ENCODE assay signal across 1 cellular context in the genomic region with DNA sequence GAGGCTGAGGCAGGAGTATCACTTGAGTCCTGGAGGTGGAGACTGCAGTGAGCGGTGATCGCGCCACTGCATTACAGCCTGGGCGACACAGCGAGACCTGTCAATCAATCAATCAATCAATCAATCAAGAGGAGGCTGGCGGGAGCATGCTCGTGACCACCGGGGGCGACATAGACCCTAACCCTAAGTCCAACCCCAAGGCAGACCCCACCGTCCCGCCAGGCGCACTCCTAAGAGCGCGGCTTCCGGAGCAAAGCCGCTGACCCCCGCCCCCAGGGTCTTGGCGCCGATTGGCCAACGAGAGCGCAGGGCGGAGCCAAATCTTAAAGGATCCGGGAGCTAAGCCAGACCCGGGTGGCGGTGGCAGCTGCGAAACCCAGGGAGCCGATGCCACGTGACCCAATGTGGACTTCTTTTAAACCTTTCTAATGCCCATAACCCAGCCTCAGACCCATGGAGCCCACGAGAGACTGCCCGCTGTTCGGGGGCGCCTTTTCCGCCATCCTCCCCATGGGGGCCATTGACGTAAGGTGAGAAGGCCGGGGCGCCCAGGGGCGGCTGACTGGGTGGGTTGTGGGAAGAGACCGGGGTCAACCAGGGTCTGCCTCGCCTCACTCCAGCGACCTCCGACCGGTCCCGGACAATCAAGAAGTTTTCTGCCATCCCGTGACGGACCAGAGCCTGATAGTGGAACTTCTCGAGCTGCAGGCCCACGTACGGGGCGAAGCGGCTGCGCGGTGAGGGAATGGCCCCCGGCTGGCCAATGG.
TF ChIP-seq lines count a peak whose summit lies in the region.

A gene with protein sequence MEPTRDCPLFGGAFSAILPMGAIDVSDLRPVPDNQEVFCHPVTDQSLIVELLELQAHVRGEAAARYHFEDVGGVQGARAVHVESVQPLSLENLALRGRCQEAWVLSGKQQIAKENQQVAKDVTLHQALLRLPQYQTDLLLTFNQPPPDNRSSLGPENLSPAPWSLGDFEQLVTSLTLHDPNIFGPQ (plus strand): TSS at position 335 of the 767 bp plus-strand sequence. CDS start 119 bp downstream, at position 454.

TF ChIP-seq in HepG2, 621 proteins besides CTCF, POLR2A, EP300 and RAD21 (continued from another document and continues in another):
- TF ChIP-seq KIAA2018 (CRISPR knock-in tag; IDR thresholded peaks at IDR 0.05; ENCODE audit: borderline replicate concordance): no peak
- TF ChIP-seq, protein P1, sequence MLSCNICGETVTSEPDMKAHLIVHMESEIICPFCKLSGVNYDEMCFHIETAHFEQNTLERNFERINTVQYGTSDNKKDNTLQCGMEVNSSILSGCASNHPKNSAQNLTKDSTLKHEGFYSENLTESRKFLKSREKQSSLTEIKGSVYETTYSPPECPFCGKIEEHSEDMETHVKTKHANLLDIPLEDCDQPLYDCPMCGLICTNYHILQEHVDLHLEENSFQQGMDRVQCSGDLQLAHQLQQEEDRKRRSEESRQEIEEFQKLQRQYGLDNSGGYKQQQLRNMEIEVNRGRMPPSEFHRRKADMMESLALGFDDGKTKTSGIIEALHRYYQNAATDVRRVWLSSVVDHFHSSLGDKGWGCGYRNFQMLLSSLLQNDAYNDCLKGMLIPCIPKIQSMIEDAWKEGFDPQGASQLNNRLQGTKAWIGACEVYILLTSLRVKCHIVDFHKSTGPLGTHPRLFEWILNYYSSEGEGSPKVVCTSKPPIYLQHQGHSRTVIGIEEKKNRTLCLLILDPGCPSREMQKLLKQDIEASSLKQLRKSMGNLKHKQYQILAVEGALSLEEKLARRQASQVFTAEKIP (CRISPR knock-in tag; IDR thresholded peaks at IDR 0.05; ENCODE audit: borderline replicate concordance): no peak
- no peak for TF ChIP-seq KDM3A (CRISPR knock-in tag; IDR thresholded peaks at IDR 0.05; ENCODE audit: low read depth)
- TF ChIP-seq ZSCAN21 (CRISPR knock-in tag; IDR thresholded peaks at IDR 0.05; ENCODE audit: borderline replicate concordance): no peak
- TF ChIP-seq ZBTB20 (CRISPR knock-in tag; IDR thresholded peaks at IDR 0.05; ENCODE audit: borderline replicate concordance, low read depth): no peak; the same call in 1 of the 2 replicates
- TF ChIP-seq ZSCAN29 (CRISPR knock-in tag; conservative IDR thresholded peaks at IDR 0.05): no peak
- TF ChIP-seq ZNF816 (CRISPR knock-in tag; IDR thresholded peaks at IDR 0.05; ENCODE audit: borderline replicate concordance): 0 out of 2 replicates have a peak, but pooled peaks have one; percentile 70
- TF ChIP-seq ZBTB33 (CRISPR knock-in tag; IDR thresholded peaks at IDR 0.05): no peak
- no peak for TF ChIP-seq ZNF614 (CRISPR knock-in tag; IDR thresholded peaks at IDR 0.05; ENCODE audit: borderline replicate concordance)
- no peak for TF ChIP-seq NR3C1 (CRISPR knock-in tag; IDR thresholded peaks at IDR 0.05)
- TF ChIP-seq, protein P2, sequence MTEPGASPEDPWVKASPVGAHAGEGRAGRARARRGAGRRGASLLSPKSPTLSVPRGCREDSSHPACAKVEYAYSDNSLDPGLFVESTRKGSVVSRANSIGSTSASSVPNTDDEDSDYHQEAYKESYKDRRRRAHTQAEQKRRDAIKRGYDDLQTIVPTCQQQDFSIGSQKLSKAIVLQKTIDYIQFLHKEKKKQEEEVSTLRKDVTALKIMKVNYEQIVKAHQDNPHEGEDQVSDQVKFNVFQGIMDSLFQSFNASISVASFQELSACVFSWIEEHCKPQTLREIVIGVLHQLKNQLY (CRISPR knock-in tag; IDR thresholded peaks at IDR 0.05): no peak; the same call in 1 of the 2 replicates
- TF ChIP-seq ZNF768 (CRISPR knock-in tag; IDR thresholded peaks at IDR 0.05): 0 out of 2 replicates have a peak, but pooled peaks have one; percentile 7
- TF ChIP-seq ZNF143 (CRISPR knock-in tag; IDR thresholded peaks at IDR 0.05): no peak
- 0 out of 2 replicates have a peak, but pooled peaks have one; percentile 13 for TF ChIP-seq MED1 (CRISPR knock-in tag; IDR thresholded peaks at IDR 0.05)
- TF ChIP-seq, protein P3, sequence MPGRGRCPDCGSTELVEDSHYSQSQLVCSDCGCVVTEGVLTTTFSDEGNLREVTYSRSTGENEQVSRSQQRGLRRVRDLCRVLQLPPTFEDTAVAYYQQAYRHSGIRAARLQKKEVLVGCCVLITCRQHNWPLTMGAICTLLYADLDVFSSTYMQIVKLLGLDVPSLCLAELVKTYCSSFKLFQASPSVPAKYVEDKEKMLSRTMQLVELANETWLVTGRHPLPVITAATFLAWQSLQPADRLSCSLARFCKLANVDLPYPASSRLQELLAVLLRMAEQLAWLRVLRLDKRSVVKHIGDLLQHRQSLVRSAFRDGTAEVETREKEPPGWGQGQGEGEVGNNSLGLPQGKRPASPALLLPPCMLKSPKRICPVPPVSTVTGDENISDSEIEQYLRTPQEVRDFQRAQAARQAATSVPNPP (CRISPR knock-in tag; IDR thresholded peaks at IDR 0.05): no peak; the same call in 1 of the 2 replicates
- no peak for TF ChIP-seq ZNF674 (CRISPR knock-in tag; IDR thresholded peaks at IDR 0.05; ENCODE audit: low read depth)
- TF ChIP-seq KAT2B (IDR thresholded peaks at IDR 0.05; ENCODE audit: borderline replicate concordance, low read depth, low read length): no peak
- TF ChIP-seq, protein P4, sequence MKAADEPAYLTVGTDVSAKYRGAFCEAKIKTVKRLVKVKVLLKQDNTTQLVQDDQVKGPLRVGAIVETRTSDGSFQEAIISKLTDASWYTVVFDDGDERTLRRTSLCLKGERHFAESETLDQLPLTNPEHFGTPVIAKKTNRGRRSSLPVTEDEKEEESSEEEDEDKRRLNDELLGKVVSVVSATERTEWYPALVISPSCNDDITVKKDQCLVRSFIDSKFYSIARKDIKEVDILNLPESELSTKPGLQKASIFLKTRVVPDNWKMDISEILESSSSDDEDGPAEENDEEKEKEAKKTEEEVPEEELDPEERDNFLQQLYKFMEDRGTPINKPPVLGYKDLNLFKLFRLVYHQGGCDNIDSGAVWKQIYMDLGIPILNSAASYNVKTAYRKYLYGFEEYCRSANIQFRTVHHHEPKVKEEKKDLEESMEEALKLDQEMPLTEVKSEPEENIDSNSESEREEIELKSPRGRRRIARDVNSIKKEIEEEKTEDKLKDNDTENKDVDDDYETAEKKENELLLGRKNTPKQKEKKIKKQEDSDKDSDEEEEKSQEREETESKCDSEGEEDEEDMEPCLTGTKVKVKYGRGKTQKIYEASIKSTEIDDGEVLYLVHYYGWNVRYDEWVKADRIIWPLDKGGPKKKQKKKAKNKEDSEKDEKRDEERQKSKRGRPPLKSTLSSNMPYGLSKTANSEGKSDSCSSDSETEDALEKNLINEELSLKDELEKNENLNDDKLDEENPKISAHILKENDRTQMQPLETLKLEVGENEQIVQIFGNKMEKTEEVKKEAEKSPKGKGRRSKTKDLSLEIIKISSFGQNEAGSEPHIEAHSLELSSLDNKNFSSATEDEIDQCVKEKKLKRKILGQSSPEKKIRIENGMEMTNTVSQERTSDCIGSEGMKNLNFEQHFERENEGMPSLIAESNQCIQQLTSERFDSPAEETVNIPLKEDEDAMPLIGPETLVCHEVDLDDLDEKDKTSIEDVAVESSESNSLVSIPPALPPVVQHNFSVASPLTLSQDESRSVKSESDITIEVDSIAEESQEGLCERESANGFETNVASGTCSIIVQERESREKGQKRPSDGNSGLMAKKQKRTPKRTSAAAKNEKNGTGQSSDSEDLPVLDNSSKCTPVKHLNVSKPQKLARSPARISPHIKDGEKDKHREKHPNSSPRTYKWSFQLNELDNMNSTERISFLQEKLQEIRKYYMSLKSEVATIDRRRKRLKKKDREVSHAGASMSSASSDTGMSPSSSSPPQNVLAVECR (CRISPR knock-in tag; IDR thresholded peaks at IDR 0.05; ENCODE audit: borderline replicate concordance): peak; percentile 91
- no peak for TF ChIP-seq ZNF333 (CRISPR knock-in tag; IDR thresholded peaks at IDR 0.05; ENCODE audit: borderline replicate concordance)
- TF ChIP-seq JARID2 (CRISPR knock-in tag; IDR thresholded peaks at IDR 0.05; ENCODE audit: insufficient replicate concordance): no peak
- no peak for TF ChIP-seq MYNN (CRISPR knock-in tag; IDR thresholded peaks at IDR 0.05; ENCODE audit: low read depth)
- TF ChIP-seq, protein P5, sequence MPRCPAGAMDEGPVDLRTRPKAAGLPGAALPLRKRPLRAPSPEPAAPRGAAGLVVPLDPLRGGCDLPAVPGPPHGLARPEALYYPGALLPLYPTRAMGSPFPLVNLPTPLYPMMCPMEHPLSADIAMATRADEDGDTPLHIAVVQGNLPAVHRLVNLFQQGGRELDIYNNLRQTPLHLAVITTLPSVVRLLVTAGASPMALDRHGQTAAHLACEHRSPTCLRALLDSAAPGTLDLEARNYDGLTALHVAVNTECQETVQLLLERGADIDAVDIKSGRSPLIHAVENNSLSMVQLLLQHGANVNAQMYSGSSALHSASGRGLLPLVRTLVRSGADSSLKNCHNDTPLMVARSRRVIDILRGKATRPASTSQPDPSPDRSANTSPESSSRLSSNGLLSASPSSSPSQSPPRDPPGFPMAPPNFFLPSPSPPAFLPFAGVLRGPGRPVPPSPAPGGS (CRISPR knock-in tag; IDR thresholded peaks at IDR 0.05): 0 out of 2 replicates have a peak, but pooled peaks have one; percentile 69
- 0 out of 2 replicates have a peak, but pooled peaks have one; percentile 36 for TF ChIP-seq ZNF737 (CRISPR knock-in tag; IDR thresholded peaks at IDR 0.05; ENCODE audit: borderline replicate concordance)
- no peak for TF ChIP-seq HNRNPUL1 (IDR thresholded peaks at IDR 0.05; ENCODE audit: low read depth, low read length)
- TF ChIP-seq HDAC1 (CRISPR knock-in tag; IDR thresholded peaks at IDR 0.05): peak; percentile 80; the same call in 1 of the 2 replicates
- no peak for TF ChIP-seq MAFK (conservative IDR thresholded peaks at IDR 0.05 in 1 of 2, IDR thresholded peaks at IDR 0.05 in 1 of 2; ENCODE audit: low read length in 2 of 2)
- no peak for TF ChIP-seq KLF16 (CRISPR knock-in tag; IDR thresholded peaks at IDR 0.05)
- no peak for TF ChIP-seq ZNF280B (CRISPR knock-in tag; IDR thresholded peaks at IDR 0.05; ENCODE audit: borderline replicate concordance)
- no peak for TF ChIP-seq NBN (conservative IDR thresholded peaks at IDR 0.05)
